Comparison of ENCODE assay signal across 8 cellular contexts in the genomic region with DNA sequence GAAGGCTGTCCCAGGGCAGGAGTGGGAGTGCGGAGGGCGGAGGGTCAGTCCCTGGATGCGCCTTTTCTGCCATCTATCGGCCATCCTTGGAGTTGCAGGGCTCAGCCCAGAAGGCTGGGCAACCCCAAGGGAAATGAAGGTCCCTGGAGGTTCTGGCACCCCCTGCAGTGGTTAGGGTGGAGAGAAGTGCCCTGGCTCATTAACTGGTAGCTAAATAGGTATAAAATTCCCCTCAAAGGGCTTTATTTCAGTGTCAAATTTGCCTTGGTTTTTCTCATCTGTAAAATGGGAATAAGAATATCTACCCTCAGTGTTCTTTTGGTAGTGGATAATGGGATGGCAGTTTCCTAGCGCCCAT. TPM values are rescaled to one million over a fixed set of nuclear protein-coding genes. Genes with fewer than 3 reads are reported as not detected.
DNase-seq lines count a peak whose midpoint lies in the region; ATAC-seq and TF ChIP-seq lines count a peak whose summit lies in the region.

No MANE protein-coding gene starts in this region.

- peaks cover 2% of the 10 kb centered on the region for H3K27me3 Mint-ChIP-seq in activated naive CD4-positive, alpha-beta T cell treated with anti-CD3 and anti-CD28 coated beads, Interleukin-2, amount 50 U/mL, for 24 hours

- DNase-seq in LHCN-M2 (ENCODE audit: low read depth), result peak; percentile 48
- peak; percentile 36 for DNase-seq in SKM-1 treated with dmso at 0.1 percent for 144 hours (lab: John Stamatoyannopoulos, UW; ENCODE audit: unreplicated experiment)
- DNase-seq in cardiac muscle cell (ENCODE audit: low read depth in 1 of 2, low spot score in 1 of 2), result peak; percentile 68 to 73
- peak; percentile 76 to 81 for DNase-seq in psoas muscle

- no peaks in the 10 kb centered on the region for H3K9me3 Mint-ChIP-seq in activated naive CD4-positive, alpha-beta T cell treated with anti-CD3 and anti-CD28 coated beads, Interleukin-2, amount 50 U/mL, for 24 hours

- H3K4me3 ChIP-seq in cardiac muscle cell (no peak overlapping the region), psoas muscle (no peak overlapping the region)

- no peaks in the 10 kb centered on the region for H3K4me1 ChIP-seq in cardiac muscle cell (ENCODE audit: low read depth)
- H3K4me1 ChIP-seq in psoas muscle, result no peaks in the 10 kb centered on the region

- intact Hi-C loops in psoas muscle (cut with DNase I), result loop anchor here (1.0 to 2.0 kb wide), 2 partner anchors 66 to 67 kb away; no protein-coding TSS in a partner anchor

- no peaks in the 10 kb centered on the region for H3K9me3 ChIP-seq in cardiac muscle cell (ENCODE audit: low read depth)
- H3K9me3 ChIP-seq in psoas muscle, result no peaks in the 10 kb centered on the region

- ATAC-seq in GM19372 (IDR thresholded peaks at IDR 0.05; ENCODE audit: low read depth, unreplicated experiment) (peak; percentile 64), psoas muscle (peak; percentile 86 to 93 (median 88)), GM18520 (IDR thresholded peaks at IDR 0.05; ENCODE audit: unreplicated experiment) (no peak)

- H3K27ac ChIP-seq in C4-2B (no peak overlapping the region), cardiac muscle cell (no peak overlapping the region), psoas muscle (no peak overlapping the region)

- H3K36me3 ChIP-seq in cardiac muscle cell (no peaks in the 10 kb centered on the region), psoas muscle (ENCODE audit: insufficient read depth in 1 of 2, low read depth in 1 of 2) (no peaks in the 10 kb centered on the region)

- peaks cover 13% of the 10 kb centered on the region for H3K4me1 Mint-ChIP-seq in activated naive CD4-positive, alpha-beta T cell treated with anti-CD3 and anti-CD28 coated beads, Interleukin-2, amount 50 U/mL, for 24 hours

- H3K27me3 ChIP-seq in cardiac muscle cell, result no peaks in the 10 kb centered on the region
- no peaks in the 10 kb centered on the region for H3K27me3 ChIP-seq in psoas muscle (ENCODE audit: insufficient read depth in 3 of 3, low read length in 2 of 3)

- H3K4me3 Mint-ChIP-seq in activated naive CD4-positive, alpha-beta T cell treated with anti-CD3 and anti-CD28 coated beads, Interleukin-2, amount 50 U/mL, for 24 hours, result peak overlapping the region; percentile 83

- no peak overlapping the region for H3K27ac Mint-ChIP-seq in activated naive CD4-positive, alpha-beta T cell treated with anti-CD3 and anti-CD28 coated beads, Interleukin-2, amount 50 U/mL, for 24 hours

- 12 to 19% (median 13%) methylated on average over 5 of the region's 5 CpGs for WGBS in psoas muscle, 3 donors

- no peaks in the 10 kb centered on the region for H3K36me3 Mint-ChIP-seq in activated naive CD4-positive, alpha-beta T cell treated with anti-CD3 and anti-CD28 coated beads, Interleukin-2, amount 50 U/mL, for 24 hours

- peak; percentile 99 for TF ChIP-seq CTCF in C4-2B (conservative IDR thresholded peaks at IDR 0.05)
- peak; percentile 98 for TF ChIP-seq CTCF in cardiac muscle cell (IDR thresholded peaks at IDR 0.05; ENCODE audit: low read depth, low read length)
- peak; percentile 89 for TF ChIP-seq CTCF in psoas muscle (IDR thresholded peaks at IDR 0.05)

RNA-seq across cellular contexts. Expression of a gene that starts 22.4 kb away (rescaled TPM):
- total RNA-seq in LHCN-M2 (2014; rRNA removed), result 12.8 and 16.4 TPM in 2 replicates
- polyA plus RNA-seq in LHCN-M2 (2012), result 9.3 TPM
- 19.7 and 27.0 TPM in 2 replicates for total RNA-seq in cardiac muscle cell
- polyA plus RNA-seq in cardiac muscle cell, result 38.8 and 41.7 TPM in 2 replicates
- 10 to 100 TPM in 3 of 4 donors, 1 to 10 TPM in 1; 8.9 to 16.1 (median 13.6) TPM for total RNA-seq in psoas muscle
- 10 to 100 TPM in 2 of 3 donors, 1 to 10 TPM in 1; 6.1 to 17.8 (median 15.2) TPM for polyA plus RNA-seq in psoas muscle

RNA-seq across cellular contexts. Expression of a gene that starts 30.4 kb away (rescaled TPM):
- total RNA-seq in LHCN-M2 (2014; rRNA removed) (141 and 157 TPM in 2 replicates), cardiac muscle cell (111 and 114 TPM in 2 replicates), psoas muscle (100 to 1,000 TPM in 1 of 4 donors, 10 to 100 TPM in 3; 60.9 to 136 (median 73.4) TPM)
- 102 TPM for polyA plus RNA-seq in LHCN-M2 (2012)
- polyA plus RNA-seq in cardiac muscle cell (135 and 170 TPM in 2 replicates), psoas muscle (100 to 1,000 TPM in 1 of 3 donors, 10 to 100 TPM in 2; 62.2 to 134 (median 75.2) TPM)

RNA-seq across cellular contexts. Expression of a gene that starts 53.9 kb away (rescaled TPM):
- total RNA-seq in LHCN-M2 (2014; rRNA removed) (0.57 and 0.71 TPM in 2 replicates), cardiac muscle cell (0.04 and 0.09 TPM in 2 replicates), psoas muscle (under 1 TPM; 0.04 to 0.19 (median 0.12) TPM)
- polyA plus RNA-seq in LHCN-M2 (2012), result 0.39 TPM
- polyA plus RNA-seq in cardiac muscle cell (0.07 TPM in 1 of 2 replicates, not detected in the other), psoas muscle (under 1 TPM in 2 of 3 donors, not detected in 1; 0.06 to 0.12 TPM)
